In the genomic region with DNA sequence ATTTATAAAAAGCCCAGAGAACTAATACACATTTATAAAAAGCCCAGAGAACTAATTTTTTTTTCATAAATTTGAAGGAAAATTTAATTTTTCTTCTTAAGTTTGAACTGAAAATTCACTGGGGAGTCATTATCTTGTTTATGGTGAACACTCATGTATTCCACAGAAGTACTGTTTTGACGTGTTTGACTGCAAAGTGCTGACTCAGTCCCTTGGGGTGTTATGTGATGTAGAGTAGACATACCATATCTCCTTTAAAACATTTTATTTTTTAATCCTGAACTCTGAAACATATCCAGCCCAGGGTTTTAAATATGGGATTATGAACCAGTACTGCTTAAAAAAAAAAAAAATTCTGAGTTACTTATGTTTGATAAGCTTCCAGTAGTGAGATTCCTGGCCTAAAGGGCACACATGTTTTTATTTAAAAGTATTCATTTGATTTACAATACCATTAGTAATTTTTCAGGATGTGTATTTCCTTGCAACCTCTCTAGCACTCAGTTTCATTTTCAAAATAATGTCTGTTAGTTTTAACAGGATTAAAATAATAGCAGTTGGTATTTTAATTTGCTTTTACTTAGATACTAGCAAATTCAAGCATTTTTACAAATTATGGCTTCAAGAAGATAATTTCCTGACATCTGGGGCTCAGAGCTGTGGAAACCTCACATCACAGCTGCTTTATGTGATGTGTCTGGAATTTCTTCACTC, we compare ENCODE assay signal across 31 cellular contexts.
DNase-seq lines count a peak whose midpoint lies in the region; ATAC-seq and TF ChIP-seq lines count a peak whose summit lies in the region.
"Had no signal": no experiment of that assay in that cellular context is flagged by ENCODE, and none has a peak within 500 bp of the region (broad histone marks: within the 10 kb centered on the region; RNA-seq: fewer than 3 reads in every experiment).

No MANE protein-coding gene starts in this region.

- H3K27me3 Mint-ChIP-seq in T-helper 2 cell treated with Interferon-gamma antibody and Interleukin-4, amounts not matched to agents 5 μg/mL and 100 μg/mL, for 36 hours (ENCODE audit: low read depth), result no peaks in the 10 kb centered on the region
- no peaks in the 10 kb centered on the region; the same call in 1 of the 2 replicates for H3K27me3 Mint-ChIP-seq in HFFc6 (ENCODE audit: insufficient read depth)
- H3K27me3 Mint-ChIP-seq in activated CD4-positive, alpha-beta T cell treated with anti-CD3 and anti-CD28 coated beads, Interleukin-2, amount 10 ng/mL, durations not matched to agents 7 days and 5 days, result no peaks in the 10 kb centered on the region
- H3K27me3 Mint-ChIP-seq: activated CD4-positive, alpha-beta T cell treated with anti-CD3 and anti-CD28 coated beads, Interleukin-2, amount 10 ng/mL, durations not matched to agents 24 days and 14 days; activated naive CD8-positive, alpha-beta T cell treated with anti-CD3 and anti-CD28 coated beads, Interleukin-2, amount 50 U/mL, for 24 hours had no signal

- POLR2A ChIA-PET in activated CD4-positive, alpha-beta T cell treated with anti-CD3 and anti-CD28 coated beads, Interleukin-2, amount 10 ng/mL, durations not matched to agents 7 days and 5 days (lab: Charles Lee), result no interaction called here

- H3K4me3 ChIP-seq in fibroblast of pulmonary artery (replicated peaks; ENCODE audit: low read depth, low read length), result no peak overlapping the region
- H3K4me3 ChIP-seq: body of pancreas, HAP-1, heart left ventricle, lower lobe of right lung, ovary, suprapubic skin had no signal

- H3K27ac Mint-ChIP-seq in T-helper 2 cell treated with Interferon-gamma antibody and Interleukin-4, amounts not matched to agents 5 μg/mL and 100 μg/mL, for 36 hours, result no peak overlapping the region
- H3K27ac Mint-ChIP-seq in HFFc6, result no peak overlapping the region
- no peak overlapping the region for H3K27ac Mint-ChIP-seq in activated CD4-positive, alpha-beta T cell treated with anti-CD3 and anti-CD28 coated beads, Interleukin-2, amount 10 ng/mL, durations not matched to agents 7 days and 5 days
- H3K27ac Mint-ChIP-seq: activated CD4-positive, alpha-beta T cell treated with anti-CD3 and anti-CD28 coated beads, Interleukin-2, amount 10 ng/mL, durations not matched to agents 24 days and 14 days; activated naive CD8-positive, alpha-beta T cell treated with anti-CD3 and anti-CD28 coated beads, Interleukin-2, amount 50 U/mL, for 24 hours; CD4-positive, alpha-beta memory T cell; nephron; stimulated activated effector memory CD8-positive, alpha-beta T cell treated with anti-CD3 and anti-CD28 coated beads, Interleukin-12 subunit alpha, Interleukin-12 subunit beta, amount 100 ng/mL, for 72 hours had no signal

- CTCF ChIA-PET in activated CD4-positive, alpha-beta T cell treated with anti-CD3 and anti-CD28 coated beads, Interleukin-2, amount 10 ng/mL, durations not matched to agents 7 days and 5 days (lab: Charles Lee), result interaction anchor here (0.6 kb wide), 1 partner anchor 149 kb away, joined by 3 read pairs; no protein-coding TSS in a partner anchor

- peaks cover 9% of the 10 kb centered on the region for H3K4me1 Mint-ChIP-seq in T-helper 2 cell treated with Interferon-gamma antibody and Interleukin-4, amounts not matched to agents 5 μg/mL and 100 μg/mL, for 36 hours (ENCODE audit: low read depth)
- no peaks in the 10 kb centered on the region for H3K4me1 Mint-ChIP-seq in HFFc6 (ENCODE audit: low read depth)
- H3K4me1 Mint-ChIP-seq in activated CD4-positive, alpha-beta T cell treated with anti-CD3 and anti-CD28 coated beads, Interleukin-2, amount 10 ng/mL, durations not matched to agents 7 days and 5 days, result no peaks in the 10 kb centered on the region
- H3K4me1 Mint-ChIP-seq: activated CD4-positive, alpha-beta T cell treated with anti-CD3 and anti-CD28 coated beads, Interleukin-2, amount 10 ng/mL, durations not matched to agents 24 days and 14 days; activated naive CD8-positive, alpha-beta T cell treated with anti-CD3 and anti-CD28 coated beads, Interleukin-2, amount 50 U/mL, for 24 hours; CD4-positive, alpha-beta memory T cell; stimulated activated effector memory CD8-positive, alpha-beta T cell treated with anti-CD3 and anti-CD28 coated beads, Interleukin-12 subunit alpha, Interleukin-12 subunit beta, amount 100 ng/mL, for 72 hours had no signal

- H3K9me3 Mint-ChIP-seq in T-helper 2 cell treated with Interferon-gamma antibody and Interleukin-4, amounts not matched to agents 5 μg/mL and 100 μg/mL, for 36 hours, result peaks cover 6% of the 10 kb centered on the region
- H3K9me3 Mint-ChIP-seq in HFFc6, result peaks cover 53% of the 10 kb centered on the region
- H3K9me3 Mint-ChIP-seq in activated CD4-positive, alpha-beta T cell treated with anti-CD3 and anti-CD28 coated beads, Interleukin-2, amount 10 ng/mL, durations not matched to agents 7 days and 5 days, result peaks cover 3% of the 10 kb centered on the region

- no peak overlapping the region for H3K4me3 Mint-ChIP-seq in T-helper 2 cell treated with Interferon-gamma antibody and Interleukin-4, amounts not matched to agents 5 μg/mL and 100 μg/mL, for 36 hours
- no peak overlapping the region for H3K4me3 Mint-ChIP-seq in HFFc6
- no peak overlapping the region for H3K4me3 Mint-ChIP-seq in activated CD4-positive, alpha-beta T cell treated with anti-CD3 and anti-CD28 coated beads, Interleukin-2, amount 10 ng/mL, durations not matched to agents 7 days and 5 days
- H3K4me3 Mint-ChIP-seq: activated CD4-positive, alpha-beta T cell treated with anti-CD3 and anti-CD28 coated beads, Interleukin-2, amount 10 ng/mL, durations not matched to agents 24 days and 14 days; activated naive CD8-positive, alpha-beta T cell treated with anti-CD3 and anti-CD28 coated beads, Interleukin-2, amount 50 U/mL, for 24 hours; activated T-cell treated with anti-CD3 and anti-CD28 coated beads, Interleukin-2, amount 50 U/mL, for 4 hours; CD4-positive, alpha-beta memory T cell; nephron; stimulated activated effector memory CD8-positive, alpha-beta T cell treated with anti-CD3 and anti-CD28 coated beads, Interleukin-12 subunit alpha, Interleukin-12 subunit beta, amount 100 ng/mL, for 72 hours had no signal

- TF ChIP-seq CTCF in fibroblast of pulmonary artery (IDR thresholded peaks at IDR 0.05; ENCODE audit: low read length, missing control alignments) (no peak), HFFc6 (IDR thresholded peaks at IDR 0.05) (no peak)

- no peaks in the 10 kb centered on the region for H3K36me3 Mint-ChIP-seq in T-helper 2 cell treated with Interferon-gamma antibody and Interleukin-4, amounts not matched to agents 5 μg/mL and 100 μg/mL, for 36 hours (ENCODE audit: low read depth)
- peaks cover 6% of the 10 kb centered on the region for H3K36me3 Mint-ChIP-seq in HFFc6 (ENCODE audit: low read depth)
- no peaks in the 10 kb centered on the region for H3K36me3 Mint-ChIP-seq in activated CD4-positive, alpha-beta T cell treated with anti-CD3 and anti-CD28 coated beads, Interleukin-2, amount 10 ng/mL, durations not matched to agents 7 days and 5 days (ENCODE audit: low read depth)
- H3K36me3 Mint-ChIP-seq: CD4-positive, alpha-beta memory T cell; stimulated activated effector memory CD8-positive, alpha-beta T cell treated with anti-CD3 and anti-CD28 coated beads, Interleukin-12 subunit alpha, Interleukin-12 subunit beta, amount 100 ng/mL, for 72 hours had no signal

- ATAC-seq in Right ventricle myocardium inferior (peak; percentile 44), left ventricle myocardium superior (no peak)
- ATAC-seq: activated naive CD8-positive, alpha-beta T cell treated with anti-CD3 and anti-CD28 coated beads, Interleukin-2, amount 50 U/mL, for 24 hours; activated T-cell treated with anti-CD3 and anti-CD28 coated beads, Interleukin-2, amount 50 U/mL, for 4 hours; body of pancreas; foreskin keratinocyte; lower lobe of right lung; stimulated activated effector memory CD8-positive, alpha-beta T cell treated with anti-CD3 and anti-CD28 coated beads, Interleukin-12 subunit alpha, Interleukin-12 subunit beta, amount 100 ng/mL, for 72 hours had no signal

- intact Hi-C loops in Right ventricle myocardium inferior (cut with DNase I) (no loop called here), left ventricle myocardium superior (cut with micrococcal nuclease) (no loop called here)

- DNase-seq in Right ventricle myocardium inferior (ENCODE audit: missing footprints), result no peak
- no peak for DNase-seq in left ventricle myocardium superior
- peak; percentile 30 for DNase-seq in T-helper 2 cell treated with Interferon-gamma antibody and Interleukin-4, amounts not matched to agents 5 μg/mL and 100 μg/mL, for 36 hours (ENCODE audit: low spot score)
- peak; percentile 67 for DNase-seq in fibroblast of pulmonary artery (ENCODE audit: low read depth)
- DNase-seq in HFFc6, result no peak
- no peak for DNase-seq in SKM-1 treated with dmso at 0.1 percent for 144 hours (lab: John Stamatoyannopoulos, UW; ENCODE audit: unreplicated experiment)
- no peak for DNase-seq in activated CD4-positive, alpha-beta T cell treated with anti-CD3 and anti-CD28 coated beads, Interleukin-2, amount 10 ng/mL, durations not matched to agents 7 days and 5 days
- DNase-seq in NCI-H748 treated with DMSO at 0.1 percent for 48 hours (lab: John Stamatoyannopoulos, UW), result no peak
- DNase-seq: activated CD4-positive, alpha-beta T cell treated with anti-CD3 and anti-CD28 coated beads, Interleukin-2, amount 10 ng/mL, durations not matched to agents 24 days and 14 days; activated gamma-delta T cell treated with Interleukin-2 at 50 U/mL for 16 hours; activated naive CD8-positive, alpha-beta T cell treated with anti-CD3 and anti-CD28 coated beads, Interleukin-2, amount 50 U/mL, for 24 hours; activated T-cell treated with anti-CD3 and anti-CD28 coated beads, Interleukin-2, amount 50 U/mL, for 4 hours; body of pancreas; CD4-positive, alpha-beta memory T cell; foreskin keratinocyte; heart left ventricle; Kasumi-1; lower lobe of right lung; NCI-H146; NCI-H2107; NCI-H446; ovary; retina; stimulated activated CD4-positive, alpha-beta T cell treated with anti-CD3 and anti-CD28 coated beads, Interleukin-12 subunit alpha, Interleukin-12 subunit beta, amount 100 ng/mL, for 4 hours; stimulated activated CD4-positive, alpha-beta T cell treated with anti-CD3 and anti-CD28 coated beads, Interleukin-4, amount 100 ng/mL, for 24 hours; T-helper 9 cell; WERI-Rb-1 had no signal

Comparison
In these comparisons a context has a peak if more than half of its experiments do, and no peak if none do; other contexts are left out.
1. DNase-seq: peak in T-helper 2 cell treated with Interferon-gamma antibody and Interleukin-4, amounts not matched to agents 5 μg/mL and 100 μg/mL, for 36 hours (single experiment) and fibroblast of pulmonary artery (single experiment); none in Right ventricle myocardium inferior (single experiment), left ventricle myocardium superior (single experiment), HFFc6 (single experiment), SKM-1 treated with dmso at 0.1 percent for 144 hours (single experiment), activated CD4-positive, alpha-beta T cell treated with anti-CD3 and anti-CD28 coated beads, Interleukin-2, amount 10 ng/mL, durations not matched to agents 7 days and 5 days (single experiment) and NCI-H748 treated with DMSO at 0.1 percent for 48 hours (single experiment).